ENCODE assay signal across 9 cellular contexts in genomic region chr4:56907489-56908205, GRCh38. TPM values are rescaled to one million over a fixed set of nuclear protein-coding genes. Genes with fewer than 3 reads are reported as not detected.
DNase-seq lines count a peak whose midpoint lies in the region; ATAC-seq, FAIRE-seq and TF ChIP-seq lines count a peak whose summit lies in the region.
"Had no signal": no experiment of that assay in that cellular context is flagged by ENCODE, and none has a peak within 500 bp of the region (broad histone marks: within the 10 kb centered on the region; RNA-seq: fewer than 3 reads in every experiment).

REST (plus strand) TSS chr4:56907900; CDS start chr4:56910639, 2,739 bp downstream.

- H3K27ac ChIP-seq in H1 (ENCODE audit: low read depth, low read length) (peak within 1 kb of the TSS; percentile 88), mesenchymal stem cell (ENCODE audit: low read length, poor library complexity, severe bottlenecking) (peak within 1 kb of the TSS; percentile 79)

- TF ChIP-seq RAD21 in H1 (IDR thresholded peaks at IDR 0.05 in 1 of 2, conservative IDR thresholded peaks at IDR 0.05 in 1 of 2; ENCODE audit: low read depth in 2 of 2, low read length in 2 of 2) = no peak

- H3K79me2 ChIP-seq in H1 (ENCODE audit: control insufficient read depth in 1 of 2, insufficient read depth in 2 of 2, low read length in 2 of 2) = peaks cover 11 to 37% of the 10 kb centered on the region in 2 experiments; a peak in 3 of 4 replicates

- FAIRE-seq in H1 (lab: Jason Lieb, UNC) = no peak
- FAIRE-seq: TTC549 had no signal

- H3K4me2 ChIP-seq in H1 (ENCODE audit: insufficient read depth in 1 of 2, low read depth in 2 of 2, low read length in 2 of 2) (peak within 1 kb of the TSS; percentile 90 to 95), mesenchymal stem cell (ENCODE audit: low read length, poor library complexity, severe bottlenecking) (peak within 1 kb of the TSS; percentile 90)

- CTCF ChIA-PET in H1 (lab: Charles Lee; ENCODE audit: partially characterized antibody) = interaction anchor here (0.9 to 2.1 kb wide), 5 partner anchors 10 to 66 kb away, joined by 3 to 5 read pairs (median 3); no protein-coding TSS in a partner anchor

- H3K27me3 ChIP-seq in H1 (replicated peaks in 1 of 4; ENCODE audit: control insufficient read depth in 3 of 4, extremely low read depth in 1 of 4, insufficient read depth in 3 of 4, low read length in 3 of 4) (peaks cover 0 to 6% (median under 1%) of the 10 kb centered on the region in 4 experiments; a peak in 3 of 7 replicates), mesenchymal stem cell (ENCODE audit: control insufficient read depth in 1 of 2, insufficient read depth in 1 of 2, low read length in 2 of 2) (peaks cover 4 to 8% of the 10 kb centered on the region in 2 experiments)

- H4K8ac ChIP-seq in H1 (ENCODE audit: extremely low read depth, insufficient read depth, low read length) (peak within 1 kb of the TSS; percentile 96), mesenchymal stem cell (ENCODE audit: low read length) (peak within 1 kb of the TSS; percentile 54)

- H3K36me3 ChIP-seq in H1 (ENCODE audit: control insufficient read depth in 2 of 4, insufficient read depth in 4 of 4, low read length in 3 of 4) (peaks cover 4 to 12% (median 4%) of the 10 kb centered on the region in 4 experiments; a peak in 1 of 8 replicates), mesenchymal stem cell (ENCODE audit: control insufficient read depth in 1 of 2, insufficient read depth in 2 of 2, low read depth in 1 of 2, low read length in 2 of 2) (peaks cover 3 to 7% of the 10 kb centered on the region in 2 experiments)

- peak within 1 kb of the TSS; percentile 68 to 86 (median 73) for H3K4me3 ChIP-seq in H1 (ENCODE audit: extremely low read depth in 1 of 4, insufficient read depth in 2 of 4, low read depth in 3 of 4, low read length in 4 of 4)
- peak within 1 kb of the TSS; percentile 93 to 96 for H3K4me3 ChIP-seq in mesenchymal stem cell (ENCODE audit: insufficient read depth in 1 of 2, low read depth in 1 of 2, low read length in 2 of 2)

- H3K14ac ChIP-seq in H1 (ENCODE audit: insufficient read length) (peak within 1 kb of the TSS; percentile 23), mesenchymal stem cell (ENCODE audit: low read length in 2 of 2) (no peak within 1 kb of the TSS)

- H3K4me1 ChIP-seq in H1 (replicated peaks in 1 of 4; ENCODE audit: control insufficient read depth in 3 of 4, insufficient read depth in 4 of 4, low read length in 3 of 4) (peaks cover 8 to 18% (median 14%) of the 10 kb centered on the region in 4 experiments; a peak in 5 of 7 replicates), mesenchymal stem cell (ENCODE audit: control insufficient read depth, insufficient read depth, low read depth, low read length) (peaks cover 9% of the 10 kb centered on the region)

- H2AFZ ChIP-seq in H1 (ENCODE audit: low read length) (no peak within 1 kb of the TSS), mesenchymal stem cell (ENCODE audit: low read depth, low read length) (peak within 1 kb of the TSS; percentile 96)

- peaks cover 8% of the 10 kb centered on the region; the same call in 1 of the 2 replicates for H3K23me2 ChIP-seq in H1 (ENCODE audit: low read depth, low read length)

- H2BK12ac ChIP-seq in H1 (ENCODE audit: low read depth, low read length) = peak within 1 kb of the TSS; percentile 98
- H2BK12ac ChIP-seq in mesenchymal stem cell (ENCODE audit: low read length in 2 of 2) = peak within 1 kb of the TSS in 1 of 2 experiments; percentile 92

- H4K5ac ChIP-seq in H1 (ENCODE audit: insufficient read length, low read depth, low read length) = peak within 1 kb of the TSS; percentile 53

- H3K9ac ChIP-seq in H1 (replicated peaks in 1 of 4; ENCODE audit: extremely low read depth in 1 of 4, low read depth in 3 of 4, low read length in 3 of 4) (peak within 1 kb of the TSS; percentile 58 to 93 (median 90); a peak in 6 of 7 replicates), mesenchymal stem cell (ENCODE audit: low read length) (peak within 1 kb of the TSS; percentile 95)

- no peak within 1 kb of the TSS for H3K4ac ChIP-seq in H1 (replicated peaks; ENCODE audit: insufficient read length, low read depth, low read length)
- peak within 1 kb of the TSS; percentile 51 to 85 for H3K4ac ChIP-seq in mesenchymal stem cell (ENCODE audit: low read depth in 1 of 2, low read length in 2 of 2)

- TF ChIP-seq CTCF in H1 (IDR thresholded peaks at IDR 0.05; ENCODE audit: control extremely low read depth in 1 of 3, insufficient read depth in 1 of 3, low read depth in 1 of 3, low read length in 3 of 3) = no peak

- H2BK15ac ChIP-seq in H1 (ENCODE audit: low read length) = peak within 1 kb of the TSS; percentile 94; the same call in 1 of the 2 replicates
- H2BK15ac ChIP-seq in mesenchymal stem cell (ENCODE audit: low read depth, poor library complexity, severe bottlenecking) = peak within 1 kb of the TSS; percentile 26

- peak in 1 of 2 experiments; percentile 80; a peak in 1 of 3 replicates for TF ChIP-seq EP300 in H1 (IDR thresholded peaks at IDR 0.05; ENCODE audit: borderline replicate concordance in 1 of 2, low read depth in 2 of 2, low read length in 2 of 2)

- H2BK20ac ChIP-seq in H1 (ENCODE audit: low read length) = peak within 1 kb of the TSS; percentile 74; the same call in 1 of the 2 replicates

- peaks cover 0 to 1% of the 10 kb centered on the region in 2 experiments for H4K20me1 ChIP-seq in H1 (replicated peaks in 1 of 2; ENCODE audit: control insufficient read depth in 1 of 2, insufficient read depth in 2 of 2, low read length in 2 of 2)

- H2BK120ac ChIP-seq in H1 (replicated peaks; ENCODE audit: low read depth, low read length) = no peak within 1 kb of the TSS
- peak within 1 kb of the TSS; percentile 85 for H2BK120ac ChIP-seq in mesenchymal stem cell (ENCODE audit: low read depth, low read length)

- H3K9me3 ChIP-seq in H1 (ENCODE audit: insufficient read depth in 2 of 2, low read depth in 1 of 2, low read length in 1 of 2) = no peaks in the 10 kb centered on the region
- H3K9me3 ChIP-seq in mesenchymal stem cell (ENCODE audit: control insufficient read depth, low read length) = no peaks in the 10 kb centered on the region

- ATAC-seq in GM18861 (IDR thresholded peaks at IDR 0.05; ENCODE audit: unreplicated experiment) (peak; percentile 31), HG03064 (IDR thresholded peaks at IDR 0.05; ENCODE audit: low read depth, unreplicated experiment) (peak; percentile 51)

- peak within 1 kb of the TSS; percentile 69 for H2AK5ac ChIP-seq in H1 (ENCODE audit: low read depth, low read length)
- H2AK5ac ChIP-seq in mesenchymal stem cell (ENCODE audit: low read length, severe bottlenecking) = no peak within 1 kb of the TSS

- H3K79me1 ChIP-seq in H1 (ENCODE audit: low read depth, low read length) (peaks cover 5% of the 10 kb centered on the region; the same call in 1 of the 2 replicates), mesenchymal stem cell (replicated peaks; ENCODE audit: low read length, poor library complexity, severe bottlenecking) (no peaks in the 10 kb centered on the region)

- POLR2A ChIA-PET in H1 (lab: Charles Lee; ENCODE audit: partially characterized antibody) = interaction anchor here (0.5 to 4.3 kb wide), 24 partner anchors 9 to 507 kb away, joined by 3 to 55 read pairs (median 4); partner anchors contain the start of genes NOA1 and POLR2B

- peak within 1 kb of the TSS; percentile 75; the same call in 1 of the 2 replicates for H2BK5ac ChIP-seq in H1 (ENCODE audit: low read depth, low read length)
- peak within 1 kb of the TSS; percentile 90 for H2BK5ac ChIP-seq in mesenchymal stem cell (ENCODE audit: low read depth, low read length, poor library complexity, severe bottlenecking)

- H3K18ac ChIP-seq in H1 (ENCODE audit: extremely low read depth, low read length) (peak within 1 kb of the TSS; percentile 89), mesenchymal stem cell (ENCODE audit: low read depth in 1 of 2, low read length in 2 of 2) (peak within 1 kb of the TSS; percentile 75 to 97)

- peak within 1 kb of the TSS; percentile 71 for H3K56ac ChIP-seq in H1 (replicated peaks; ENCODE audit: insufficient read length, low read depth, low read length)

- H4K91ac ChIP-seq in H1 (replicated peaks; ENCODE audit: insufficient read length, low read length) (no peak within 1 kb of the TSS), mesenchymal stem cell (ENCODE audit: low read length) (peak within 1 kb of the TSS; percentile 7)

- H3K23ac ChIP-seq in H1 (ENCODE audit: insufficient read length) (no peak within 1 kb of the TSS), mesenchymal stem cell (ENCODE audit: low read length in 2 of 2) (peak within 1 kb of the TSS in 1 of 2 experiments; percentile 89)

- 2% methylated on average over 26 of the region's 74 CpGs; no CpG with 5 or more reads in 1 of the 2 experiments for WGBS in H1 (ENCODE audit: extremely low coverage in 1 of 2, insufficient coverage in 1 of 2, insufficient read length in 1 of 2, insufficient replicate concordance in 2 of 2, low coverage in 1 of 2, low lambda C conversion rate in 2 of 2, missing lambda C conversion rate in 1 of 2), 2 experiments
- WGBS in mesenchymal stem cell = under 1% methylated on average over 40 of the region's 74 CpGs

- TF ChIP-seq POLR2A in H1 (IDR thresholded peaks at IDR 0.05; ENCODE audit: control extremely low read depth in 1 of 2, low read depth in 2 of 2, low read length in 2 of 2) = peak in 1 of 2 experiments; percentile 79; a peak in 2 of 3 replicates

- DNase-seq in AG08395 (ENCODE audit: low spot score) (peak; percentile 84), NCI-H82 treated with DMSO at 0.1 percent for 48 hours (lab: John Stamatoyannopoulos, UW; ENCODE audit: unreplicated experiment) (peak; percentile 25), H1 (ENCODE audit: low read depth in 1 of 2, low spot score in 2 of 2) (peak; percentile 91 to 95), mesenchymal stem cell (peak; percentile 70)
- DNase-seq in activated CD8-positive, alpha-beta memory T cell treated with anti-CD3 and anti-CD28 coated beads for 48 hours (ENCODE audit: low read depth in 2 of 3, low spot score in 2 of 3) = peak; percentile 42 to 71 (median 61)
- peak; percentile 63 for DNase-seq in stimulated activated CD8-positive, alpha-beta memory T cell treated with anti-CD3 and anti-CD28 coated beads, Interleukin-12 subunit alpha, Interleukin-12 subunit beta, amount 100 ng/mL, for 24 hours (ENCODE audit: extremely low read depth)

TF ChIP-seq in H1, 55 proteins besides CTCF, POLR2A, EP300 and RAD21 (continues in another document):
- no peak for TF ChIP-seq BACH1 (IDR thresholded peaks at IDR 0.05; ENCODE audit: low read length)
- no peak; the same call in 1 of the 2 replicates for TF ChIP-seq TBP (IDR thresholded peaks at IDR 0.05; ENCODE audit: low read depth, low read length)

RNA-seq across cellular contexts. Expression of gene REST, which starts in this region (rescaled TPM):
- 66.3 and 70.2 TPM in 2 replicates for total RNA-seq in H1 (2021; fragmentation: NEBNext Ultra II Directional; extraction: Animal tissue kit (Norgen Biotek cat#: 25700))
- 6.9 and 10.2 TPM in 2 replicates for polyA plus RNA-seq in H1 (2011; rRNA removed)
- 13.5 TPM for polyA plus RNA-seq in H1 (2011; cell fraction: cytosol; rRNA removed)
- 18.2 TPM for polyA plus RNA-seq in H1 (2011; cell fraction: nucleus; rRNA removed)
- polyA plus RNA-seq in H1 (2012, experiment 1 of 2) = 15.9 to 29.4 TPM (median 20.1 TPM) in 4 replicates
- polyA plus RNA-seq in H1 (2012, experiment 2 of 2) = 1.0 TPM
- 22.9 TPM for polyA plus RNA-seq in H1 (2013, experiment 1 of 2)
- polyA plus RNA-seq in H1 (2013, experiment 2 of 2) = 21.2 TPM
- polyA minus RNA-seq in H1 (2011; rRNA and poly(A)+ RNA removed) = 87.8 and 89.2 TPM in 2 replicates
- 41.2 TPM for polyA minus RNA-seq in H1 (2011; cell fraction: cytosol; rRNA and poly(A)+ RNA removed)
- polyA minus RNA-seq in H1 (2011; cell fraction: nucleus; rRNA and poly(A)+ RNA removed) = 63.9 TPM
- polyA plus RNA-seq in mesenchymal stem cell (2013, experiment 1 of 2) = 20.9 TPM
- polyA plus RNA-seq in mesenchymal stem cell (2013, experiment 2 of 2) = 20.2 TPM

Comparison
In these comparisons a context has a peak if more than half of its experiments do, and no peak if none do; other contexts are left out.
1. Peak in every context shown above with its lines: DNase-seq, ATAC-seq, H3K4me3 ChIP-seq and H3K27ac ChIP-seq.
2. DNase-seq: peak in every context shown above with its lines; median percentile 93 in H1; 84 in AG08395; 70 in mesenchymal stem cell; 63 in stimulated activated CD8-positive, alpha-beta memory T cell treated with anti-CD3 and anti-CD28 coated beads, Interleukin-12 subunit alpha, Interleukin-12 subunit beta, amount 100 ng/mL, for 24 hours; 61 in activated CD8-positive, alpha-beta memory T cell treated with anti-CD3 and anti-CD28 coated beads for 48 hours; 25 in NCI-H82 treated with DMSO at 0.1 percent for 48 hours.